Comparison of ENCODE assay signal across 20 cellular contexts in genomic region chr3:171564723-171565122, GRCh38.
"Had no signal": no experiment of that assay in that cellular context is flagged by ENCODE, and none has a peak within 500 bp of the region (broad histone marks: within the 10 kb centered on the region; RNA-seq: fewer than 3 reads in every experiment).

No MANE protein-coding gene starts in this region.

- H3K9me3 ChIP-seq: body of pancreas, psoas muscle, thoracic aorta had no signal

- H3K27ac ChIP-seq: body of pancreas, coronary artery, psoas muscle, thoracic aorta had no signal

- H3K27me3 Mint-ChIP-seq: activated naive CD8-positive, alpha-beta T cell treated with anti-CD3 and anti-CD28 coated beads for 36 hours had no signal

- H3K36me3 ChIP-seq: thoracic aorta had no signal

- DNase-seq: activated CD4-positive, alpha-beta T cell treated with anti-CD3 and anti-CD28 coated beads for 48 hours; activated CD8-positive, alpha-beta memory T cell treated with anti-CD3 and anti-CD28 coated beads, Interleukin-2, amount 50 U/mL, for 4 hours; activated CD8-positive, alpha-beta T cell treated with anti-CD3 and anti-CD28 coated beads, Interleukin-2, amount 10 ng/mL, durations not matched to agents 7 days and 5 days; activated gamma-delta T cell; activated naive CD8-positive, alpha-beta T cell treated with anti-CD3 and anti-CD28 coated beads for 36 hours; activated T-cell treated with anti-CD3 and anti-CD28 coated beads, Interleukin-2, amount 50 U/mL, for 48 hours; amygdala; body of pancreas; central memory CD4-positive, alpha-beta T cell; effector CD4-positive, alpha-beta T cell; foreskin fibroblast; hippocampal formation; nephron progenitor cell; psoas muscle; stimulated activated CD4-positive, alpha-beta T cell treated with anti-CD3 and anti-CD28 coated beads, Interleukin-1b, Interleukin-23, amount 100 ng/mL, for 48 hours had no signal

- H3K4me3 ChIP-seq: body of pancreas, coronary artery, psoas muscle, thoracic aorta had no signal

- H3K27ac Mint-ChIP-seq: activated CD8-positive, alpha-beta T cell treated with anti-CD3 and anti-CD28 coated beads, Interleukin-2, amount 10 ng/mL, durations not matched to agents 7 days and 5 days; activated naive CD8-positive, alpha-beta T cell treated with anti-CD3 and anti-CD28 coated beads for 36 hours; nephron progenitor cell; WTC11 had no signal

- H3K4me3 Mint-ChIP-seq: activated CD8-positive, alpha-beta T cell treated with anti-CD3 and anti-CD28 coated beads, Interleukin-2, amount 10 ng/mL, durations not matched to agents 7 days and 5 days; activated naive CD8-positive, alpha-beta T cell treated with anti-CD3 and anti-CD28 coated beads for 36 hours; nephron progenitor cell; WTC11 had no signal

- ATAC-seq: activated CD8-positive, alpha-beta T cell treated with anti-CD3 and anti-CD28 coated beads, Interleukin-2, amount 10 ng/mL, durations not matched to agents 7 days and 5 days; body of pancreas; left lobe of liver; sciatic nerve; WTC11 had no signal

- H3K4me1 ChIP-seq: body of pancreas had no signal

- H3K9me3 Mint-ChIP-seq: activated naive CD8-positive, alpha-beta T cell treated with anti-CD3 and anti-CD28 coated beads for 36 hours; WTC11 had no signal

- H3K27me3 ChIP-seq: body of pancreas had no signal

- H3K36me3 Mint-ChIP-seq: activated naive CD8-positive, alpha-beta T cell treated with anti-CD3 and anti-CD28 coated beads for 36 hours; WTC11 had no signal
